Comparison of ENCODE assay signal across 8 cellular contexts in the genomic region with DNA sequence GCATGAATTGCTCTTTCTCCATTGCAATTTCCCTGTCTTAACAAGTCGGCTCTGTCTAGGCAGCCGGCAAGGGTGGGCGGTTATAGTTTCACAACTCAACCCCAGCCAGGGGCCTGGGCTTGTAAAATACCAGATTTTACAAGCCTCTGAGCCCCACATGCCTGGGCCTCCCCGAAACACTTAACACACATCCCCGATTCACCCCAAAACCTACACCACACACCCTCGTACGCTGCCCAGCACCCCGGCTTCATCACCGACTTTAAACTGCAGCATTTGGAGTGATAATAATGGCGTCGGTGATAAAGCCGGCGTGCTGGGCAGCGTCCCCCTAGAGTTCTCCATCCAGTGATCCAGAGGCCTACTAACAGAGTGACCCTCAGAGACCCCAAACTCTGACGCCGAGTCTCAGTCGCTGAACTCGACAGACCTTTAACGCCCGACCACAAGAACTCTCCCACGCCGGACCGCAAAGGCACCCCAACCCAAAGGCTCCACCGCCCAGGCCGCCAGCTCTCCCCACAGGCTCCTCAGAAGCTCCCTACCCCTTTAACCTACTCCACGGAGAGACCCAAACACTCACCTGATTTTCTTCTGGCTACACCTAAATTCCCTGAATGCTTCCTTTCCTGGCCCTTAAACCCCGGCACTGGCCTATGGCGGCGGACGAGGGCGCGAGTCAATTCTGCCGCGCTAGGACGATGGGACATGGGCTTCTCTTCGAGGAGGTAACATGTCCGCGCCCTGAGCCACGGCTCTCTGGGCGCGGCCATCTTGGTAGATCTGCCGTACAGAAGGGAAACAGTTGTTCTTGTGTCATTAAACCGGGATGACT. TPM values are rescaled to one million over a fixed set of nuclear protein-coding genes. Genes with fewer than 3 reads are reported as not detected.
A peak's percentile ranks its signal among the peaks of the same experiment; 100 is the strongest.
DNase-seq lines count a peak whose midpoint lies in the region; ATAC-seq, FAIRE-seq and TF ChIP-seq lines count a peak whose summit lies in the region.

A gene (minus strand): TSS at position 687 of the 835 bp plus-strand sequence. CDS start 4,910 bp downstream, outside the sequence.

- intact Hi-C loops in cardiac septum (cut with DNase I) (loop anchor here (1.0 kb wide), 1 partner anchor 22 kb away; no protein-coding TSS in a partner anchor), ovary (cut with DNase I) (no loop called here)

- H3K27ac ChIP-seq in ovary (peak within 1 kb of the TSS in 1 of 2 donors; percentile 50), thoracic aorta (peak within 1 kb of the TSS; percentile 67 to 68)

- FAIRE-seq in D721Med (lab: Jason Lieb, UNC): no peak

- H3K4me3 ChIP-seq in adipocyte (ENCODE audit: low read length) (peak within 1 kb of the TSS; percentile 93), ovary (peak within 1 kb of the TSS; percentile 89), thoracic aorta (peak within 1 kb of the TSS; percentile 79)

- H3K9me3 ChIP-seq in adipocyte (ENCODE audit: control insufficient read depth, low read length) (peaks cover 16% of the 10 kb centered on the region), ovary (peaks cover 0 to 20% of the 10 kb centered on the region in 2 donors), thoracic aorta (peaks cover 21% of the 10 kb centered on the region)

- 0% methylated on average over 43 of the region's 43 CpGs for WGBS in ovary, 3 donors

- peak within 1 kb of the TSS; percentile 95 for H3K9ac ChIP-seq in adipocyte (ENCODE audit: low read length)

- ATAC-seq in GM21619 (IDR thresholded peaks at IDR 0.05; ENCODE audit: unreplicated experiment) (peak; percentile 80), thoracic aorta (ENCODE audit: insufficient number of reproducible peaks, low FRiP score, low read depth) (peak; percentile 65)

- H3K36me3 ChIP-seq in adipocyte (ENCODE audit: control insufficient read depth, insufficient read depth, low read length, severe bottlenecking) (peaks cover 14% of the 10 kb centered on the region), ovary (no peaks in the 10 kb centered on the region), thoracic aorta (peaks cover 9% of the 10 kb centered on the region)

- H3K4me1 ChIP-seq in adipocyte (ENCODE audit: control insufficient read depth, insufficient read depth, low read length) (peaks cover 3% of the 10 kb centered on the region), ovary (ENCODE audit: insufficient read depth) (peaks cover 6% of the 10 kb centered on the region), thoracic aorta (ENCODE audit: control insufficient read depth in 1 of 2, low read depth in 2 of 2) (peaks cover 6 to 14% of the 10 kb centered on the region in 2 donors)

- TF ChIP-seq POLR2A in ovary (IDR thresholded peaks at IDR 0.05): no peak

- no peak for TF ChIP-seq EP300 in ovary (IDR thresholded peaks at IDR 0.05)

- TF ChIP-seq CTCF in D721Med (IDR thresholded peaks at IDR 0.05; ENCODE audit: insufficient read depth, missing control alignments): peak; percentile 38
- TF ChIP-seq CTCF in ovary (IDR thresholded peaks at IDR 0.05): no peak
- TF ChIP-seq CTCF in thoracic aorta (IDR thresholded peaks at IDR 0.05): no peak

- peak; percentile 71 for DNase-seq in D721Med (ENCODE audit: insufficient read length, low spot score)
- DNase-seq in NAMALWA (ENCODE audit: low spot score): peak; percentile 76
- DNase-seq in T-helper 1 cell: peak; percentile 48 to 85 (median 65)
- DNase-seq in adipocyte (ENCODE audit: low read depth): peak; percentile 94
- peak; percentile 92 for DNase-seq in cardiac septum (ENCODE audit: low spot score)
- peak; percentile 78 to 89 (median 86) for DNase-seq in ovary
- peak; percentile 29 for DNase-seq in thoracic aorta (ENCODE audit: low spot score)

- H3K27me3 ChIP-seq in adipocyte (replicated peaks; ENCODE audit: control insufficient read depth, insufficient read depth, low read length) (no peaks in the 10 kb centered on the region), ovary (no peaks in the 10 kb centered on the region), thoracic aorta (replicated peaks; ENCODE audit: insufficient read depth) (no peaks in the 10 kb centered on the region)

RNA-seq across cellular contexts. Expression of the gene that starts here (rescaled TPM):
- total RNA-seq in cardiac septum (8.6 TPM), ovary (10 to 100 TPM in 6 of 7 donors, 1 to 10 TPM in 1; 9.4 to 22.4 (median 21.2) TPM), thoracic aorta (10 to 100 TPM in 1 of 2 donors, 1 to 10 TPM in 1; 6.6 to 20.2 TPM)
- polyA plus RNA-seq in ovary: 10 to 100 TPM; 13.2 to 15.5 TPM

Comparison
In these comparisons a context has a peak if more than half of its experiments do, and no peak if none do; other contexts are left out.
1. DNase-seq: peak in every context shown above with its lines; median percentile 94 in adipocyte; 92 in cardiac septum; 86 in ovary; 76 in NAMALWA; 71 in D721Med; 65 in T-helper 1 cell; 29 in thoracic aorta.